24 cellular contexts compared by ENCODE assay signal in genomic region chr1:171961861-171962260, GRCh38.
A peak's percentile ranks its signal among the peaks of the same experiment; 100 is the strongest.
DNase-seq lines count a peak whose midpoint lies in the region; ATAC-seq and TF ChIP-seq lines count a peak whose summit lies in the region.
"Had no signal": no experiment of that assay in that cellular context is flagged by ENCODE, and none has a peak within 500 bp of the region (broad histone marks: within the 10 kb centered on the region; RNA-seq: fewer than 3 reads in every experiment).

No MANE protein-coding gene starts in this region.

- H2AFZ ChIP-seq in DND-41 (ENCODE audit: low read depth, low read length): no peak overlapping the region

- peak; percentile 65; the same call in 2 of the 3 replicates for ATAC-seq in DND-41 (ENCODE audit: insufficient read depth, low read depth)
- ATAC-seq in GM18907 (IDR thresholded peaks at IDR 0.05; ENCODE audit: unreplicated experiment): peak; percentile 80
- peak; percentile 80 for ATAC-seq in GM21786 (IDR thresholded peaks at IDR 0.05; ENCODE audit: unreplicated experiment)
- ATAC-seq in HG03342 (IDR thresholded peaks at IDR 0.05; ENCODE audit: unreplicated experiment): peak; percentile 85

- TF ChIP-seq POLR2A in esophagus squamous epithelium (IDR thresholded peaks at IDR 0.05): no peak

- no peaks in the 10 kb centered on the region for H3K36me3 ChIP-seq in DND-41 (ENCODE audit: insufficient read depth, low read length)
- no peaks in the 10 kb centered on the region for H3K36me3 ChIP-seq in esophagus squamous epithelium
- H3K36me3 ChIP-seq: esophagus muscularis mucosa, stomach, tibial artery had no signal

- H3K4me1 ChIP-seq in DND-41 (ENCODE audit: insufficient read depth, low read length) (no peaks in the 10 kb centered on the region), esophagus squamous epithelium (peaks cover 0 to 4% (median 0%) of the 10 kb centered on the region in 3 donors)
- H3K4me1 ChIP-seq: esophagus muscularis mucosa, stomach, tibial artery had no signal

- TF ChIP-seq CTCF in DND-41 (IDR thresholded peaks at IDR 0.05; ENCODE audit: borderline replicate concordance, extremely low read depth, low read length, poor library complexity, severe bottlenecking) (no peak), esophagus squamous epithelium (IDR thresholded peaks at IDR 0.05) (no peak)

- H3K79me2 ChIP-seq in DND-41 (ENCODE audit: insufficient read depth, low read length): no peaks in the 10 kb centered on the region

- intact Hi-C loops in esophagus squamous epithelium (cut with DNase I): no loop called here

- H3K4me3 ChIP-seq in DND-41 (ENCODE audit: low read depth in 1 of 2, low read length in 2 of 2): no peak overlapping the region
- no peak overlapping the region for H3K4me3 ChIP-seq in esophagus squamous epithelium
- H3K4me3 ChIP-seq: esophagus muscularis mucosa, lung, SK-N-MC, skin epidermis, stomach, tibial artery had no signal

- no peak for DNase-seq in DND-41
- DNase-seq in putamen (ENCODE audit: low spot score): no peak
- DNase-seq in GM03348 (ENCODE audit: low spot score): no peak
- DNase-seq in esophagus squamous epithelium (lab: John Stamatoyannopoulos, UW): no peak
- no peak for DNase-seq in SIG-M5 treated with dmso at 0.1 percent for 504 hours (lab: John Stamatoyannopoulos, UW; ENCODE audit: unreplicated experiment)
- DNase-seq: activated CD4-positive, alpha-beta memory T cell treated with anti-CD3 and anti-CD28 coated beads, Interleukin-2, amount 10 ng/mL, durations not matched to agents 7 days and 5 days; activated effector memory CD4-positive, alpha-beta T cell treated with anti-CD3 and anti-CD28 coated beads, Interleukin-2, amount 50 U/mL, for 16 hours; AML-193; caudate nucleus; DMS153; foreskin melanocyte; Kasumi-1; NCI-H146; NCI-H446 treated with DMSO at 0.1 percent for 48 hours; stimulated activated CD8-positive, alpha-beta memory T cell treated with anti-CD3 and anti-CD28 coated beads, Interleukin-4, amount 100 ng/mL, for 48 hours; stomach; tibial artery had no signal

- H3K4me2 ChIP-seq in DND-41 (ENCODE audit: insufficient read depth, low read length): no peak overlapping the region

- 89 to 90% methylated on average over 1 of the region's 1 CpG for WGBS in esophagus squamous epithelium, 2 donors

- no peaks in the 10 kb centered on the region for H3K9me3 ChIP-seq in DND-41 (ENCODE audit: insufficient read depth, low read length, severe bottlenecking)
- H3K9me3 ChIP-seq in esophagus squamous epithelium: no peaks in the 10 kb centered on the region
- H3K9me3 ChIP-seq: esophagus muscularis mucosa, stomach, tibial artery had no signal

- no peaks in the 10 kb centered on the region for H4K20me1 ChIP-seq in DND-41 (ENCODE audit: insufficient read depth, low read length)

- H3K27me3 ChIP-seq in DND-41 (ENCODE audit: insufficient read depth, low read length, poor library complexity) (no peaks in the 10 kb centered on the region), esophagus squamous epithelium (no peaks in the 10 kb centered on the region)
- H3K27me3 ChIP-seq: esophagus muscularis mucosa, stomach, tibial artery had no signal

- H3K27ac ChIP-seq in DND-41 (ENCODE audit: low read length) (no peak overlapping the region), esophagus squamous epithelium (no peak overlapping the region)
- H3K27ac ChIP-seq: esophagus muscularis mucosa, SK-N-MC, skin epidermis, stomach, tibial artery had no signal

- no peak overlapping the region for H3K9ac ChIP-seq in DND-41 (ENCODE audit: low read depth, low read length)
